In genomic region chr16:71424626-71425025, GRCh38 we compare ENCODE assay signal across 18 cellular contexts. TPM values are rescaled to one million over a fixed set of nuclear protein-coding genes. Genes with fewer than 3 reads are reported as not detected.
A peak's percentile ranks its signal among the peaks of the same experiment; 100 is the strongest.
DNase-seq lines count a peak whose midpoint lies in the region; ATAC-seq and TF ChIP-seq lines count a peak whose summit lies in the region.
"Had no signal": no experiment of that assay in that cellular context is flagged by ENCODE, and none has a peak within 500 bp of the region (broad histone marks: within the 10 kb centered on the region; RNA-seq: fewer than 3 reads in every experiment).

No MANE protein-coding gene starts in this region.

- H3K4me3 ChIP-seq in CD8-positive, alpha-beta T cell (ENCODE audit: low read depth, low read length): no peak overlapping the region
- H3K4me3 ChIP-seq in osteoblast (ENCODE audit: insufficient read depth, low read length): no peak overlapping the region
- no peak overlapping the region for H3K4me3 ChIP-seq in esophagus muscularis mucosa
- H3K4me3 ChIP-seq: BLaER1 treated with 17β-estradiol and CSF1 and Interleukin-3, amounts not matched to agents 10 nM and 100 nM had no signal

- no peaks in the 10 kb centered on the region for H3K36me3 ChIP-seq in CD8-positive, alpha-beta T cell (ENCODE audit: insufficient read depth, low read length)
- H3K36me3 ChIP-seq in osteoblast (ENCODE audit: insufficient read depth, low read length): no peaks in the 10 kb centered on the region
- H3K36me3 ChIP-seq in esophagus muscularis mucosa: no peaks in the 10 kb centered on the region
- H3K36me3 ChIP-seq: BLaER1 treated with 17β-estradiol and CSF1 and Interleukin-3, amounts not matched to agents 10 nM and 100 nM had no signal

- no peak for ATAC-seq in CD8-positive, alpha-beta T cell
- no peak for ATAC-seq in WTC11

- no peak for DNase-seq in CD8-positive, alpha-beta T cell
- DNase-seq in WTC11 (ENCODE audit: low spot score) (no peak), mesenteric fat pad (ENCODE audit: low spot score) (peak; percentile 62), osteoblast (ENCODE audit: insufficient read length, low spot score, missing footprints) (peak; percentile 60), esophagus muscularis mucosa (ENCODE audit: extremely low spot score) (no peak), HCEC 1CT (no peak)
- no peak for DNase-seq in activated CD4-positive, alpha-beta T cell treated with anti-CD3 and anti-CD28 coated beads, Interleukin-2, amount 50 U/mL, for 1 hour
- no peak for DNase-seq in stimulated activated CD4-positive, alpha-beta T cell treated with anti-CD3 and anti-CD28 coated beads, Interleukin-4, amount 100 ng/mL, for 1 hour
- DNase-seq: ACHN; Calu3; CD4-positive, CD25-positive, alpha-beta regulatory T cell; DMS 273 treated with DMSO at 0.1 percent for 48 hours; IMR-90 had no signal

- no peak overlapping the region for H3K27ac Mint-ChIP-seq in CD8-positive, alpha-beta T cell
- H3K27ac Mint-ChIP-seq in WTC11: no peak overlapping the region

- no peaks in the 10 kb centered on the region for H3K4me1 ChIP-seq in CD8-positive, alpha-beta T cell (ENCODE audit: insufficient read depth, low read length)
- H3K4me1 ChIP-seq in osteoblast (ENCODE audit: insufficient read depth, low read length) (no peaks in the 10 kb centered on the region), esophagus muscularis mucosa (peaks cover 0 to 4% (median 0%) of the 10 kb centered on the region in 4 donors)
- H3K4me1 ChIP-seq: BLaER1 treated with 17β-estradiol and CSF1 and Interleukin-3, amounts not matched to agents 10 nM and 100 nM had no signal

- intact Hi-C loops in CD8-positive, alpha-beta T cell (cut with DNase I, micrococcal nuclease): no loop called here
- intact Hi-C loops in esophagus muscularis mucosa (cut with DNase I): no loop called here

- no peak overlapping the region for H3K27ac ChIP-seq in CD8-positive, alpha-beta T cell (ENCODE audit: low read depth, low read length)
- H3K27ac ChIP-seq in osteoblast (ENCODE audit: low read depth, low read length) (no peak overlapping the region), esophagus muscularis mucosa (replicated peaks in 1 of 4) (no peak overlapping the region)
- H3K27ac ChIP-seq: BLaER1 treated with 17β-estradiol and CSF1 and Interleukin-3, amounts not matched to agents 10 nM and 100 nM had no signal

- H3K27me3 Mint-ChIP-seq in CD8-positive, alpha-beta T cell (ENCODE audit: low read depth): peaks cover 22% of the 10 kb centered on the region
- peaks cover 44% of the 10 kb centered on the region for H3K27me3 Mint-ChIP-seq in WTC11 (ENCODE audit: low read depth)

- H4K20me1 ChIP-seq in osteoblast (ENCODE audit: insufficient read depth, low read length): no peaks in the 10 kb centered on the region
- H4K20me1 ChIP-seq: BLaER1 treated with 17β-estradiol and CSF1 and Interleukin-3, amounts not matched to agents 10 nM and 100 nM had no signal

- peaks cover 18% of the 10 kb centered on the region for H3K4me1 Mint-ChIP-seq in CD8-positive, alpha-beta T cell (ENCODE audit: low read depth)
- peaks cover 16% of the 10 kb centered on the region for H3K4me1 Mint-ChIP-seq in WTC11

- TF ChIP-seq CTCF in CD8-positive, alpha-beta T cell (IDR thresholded peaks at IDR 0.05): no peak
- no peak for TF ChIP-seq CTCF in WTC11 (IDR thresholded peaks at IDR 0.05)
- no peak for TF ChIP-seq CTCF in osteoblast (IDR thresholded peaks at IDR 0.05; ENCODE audit: extremely low read depth, low read depth, low read length)
- TF ChIP-seq CTCF in esophagus muscularis mucosa (IDR thresholded peaks at IDR 0.05): no peak

- POLR2A ChIA-PET in CD8-positive, alpha-beta T cell (lab: Charles Lee): no interaction called here
- POLR2A ChIA-PET in WTC11 (lab: Charles Lee): no interaction called here

- CTCF ChIA-PET in CD8-positive, alpha-beta T cell (lab: Charles Lee): interaction anchor here (4.8 kb wide), 1 partner anchor 13 kb away, joined by 34 read pairs; no protein-coding TSS in a partner anchor
- CTCF ChIA-PET in WTC11 (lab: Charles Lee): interaction anchor here (6.4 kb wide), 1 partner anchor 12 kb away, joined by 76 read pairs; no protein-coding TSS in a partner anchor

- no peaks in the 10 kb centered on the region for H3K27me3 ChIP-seq in CD8-positive, alpha-beta T cell (ENCODE audit: insufficient read depth, low read length)
- peaks cover 22% of the 10 kb centered on the region for H3K27me3 ChIP-seq in osteoblast (ENCODE audit: insufficient read depth, low read length)
- H3K27me3 ChIP-seq in esophagus muscularis mucosa: peaks cover 0 to 64% (median 9%) of the 10 kb centered on the region in 4 donors

- H3K4me2 ChIP-seq in osteoblast (ENCODE audit: insufficient read depth, low read length): no peak overlapping the region
- H3K4me2 ChIP-seq: BLaER1 treated with 17β-estradiol and CSF1 and Interleukin-3, amounts not matched to agents 10 nM and 100 nM had no signal

- H3K9me3 Mint-ChIP-seq in CD8-positive, alpha-beta T cell: no peaks in the 10 kb centered on the region
- no peaks in the 10 kb centered on the region for H3K9me3 Mint-ChIP-seq in WTC11

- TF ChIP-seq EP300 in esophagus muscularis mucosa (IDR thresholded peaks at IDR 0.05): no peak

- H3K9me3 ChIP-seq in CD8-positive, alpha-beta T cell (ENCODE audit: low read length): no peaks in the 10 kb centered on the region
- no peaks in the 10 kb centered on the region for H3K9me3 ChIP-seq in osteoblast (ENCODE audit: low read depth, low read length)
- peaks cover 0 to 8% (median 2%) of the 10 kb centered on the region in 4 donors for H3K9me3 ChIP-seq in esophagus muscularis mucosa

- peak overlapping the region; percentile 42 for H3K4me3 Mint-ChIP-seq in CD8-positive, alpha-beta T cell
- H3K4me3 Mint-ChIP-seq in WTC11: peak overlapping the region; percentile 82

- no peak for TF ChIP-seq POLR2A in esophagus muscularis mucosa (IDR thresholded peaks at IDR 0.05; ENCODE audit: low read depth)

- H2AFZ ChIP-seq in osteoblast (ENCODE audit: low read length): no peak overlapping the region

- no peaks in the 10 kb centered on the region for H3K36me3 Mint-ChIP-seq in CD8-positive, alpha-beta T cell
- H3K36me3 Mint-ChIP-seq in WTC11: no peaks in the 10 kb centered on the region
- H3K36me3 Mint-ChIP-seq: CD4-positive, CD25-positive, alpha-beta regulatory T cell had no signal

- 78% methylated on average over 4 of the region's 6 CpGs for WGBS in esophagus muscularis mucosa

- H3K79me2 ChIP-seq in osteoblast (ENCODE audit: insufficient read depth, low read length): no peaks in the 10 kb centered on the region

TF ChIP-seq in WTC11, 78 proteins besides CTCF, POLR2A, EP300 and RAD21:
- TF ChIP-seq SP1 (CRISPR knock-in tag; conservative IDR thresholded peaks at IDR 0.05) (no peak), FOXP1 (CRISPR knock-in tag; IDR thresholded peaks at IDR 0.05; ENCODE audit: borderline replicate concordance) (no peak), NR1H2 (CRISPR knock-in tag; IDR thresholded peaks at IDR 0.05) (no peak), GABPB1 (CRISPR knock-in tag; IDR thresholded peaks at IDR 0.05) (no peak), NFATC4 (CRISPR knock-in tag; IDR thresholded peaks at IDR 0.05) (no peak), RORB (CRISPR knock-in tag; IDR thresholded peaks at IDR 0.05) (no peak), ZNF423 (CRISPR knock-in tag; IDR thresholded peaks at IDR 0.05) (no peak), ZNF232 (CRISPR knock-in tag; IDR thresholded peaks at IDR 0.05) (no peak), SOX15 (CRISPR knock-in tag; IDR thresholded peaks at IDR 0.05) (no peak), HMGA2 (CRISPR knock-in tag; IDR thresholded peaks at IDR 0.05) (no peak), MLX (CRISPR knock-in tag; IDR thresholded peaks at IDR 0.05) (no peak), EMX1 (CRISPR knock-in tag; IDR thresholded peaks at IDR 0.05) (no peak), FOXP4 (CRISPR knock-in tag; IDR thresholded peaks at IDR 0.05) (no peak), JUN (CRISPR knock-in tag; IDR thresholded peaks at IDR 0.05) (no peak)
TF ChIP-seq in WTC11: peak in this region for 0.

RNA-seq across cellular contexts. Expression of gene TLE7, which starts 17.2 kb away (rescaled TPM):
- total RNA-seq in CD8-positive, alpha-beta T cell: not detected
- 0.23 to 0.62 TPM (median 0.55 TPM) in 3 replicates for total RNA-seq in WTC11 (2021)
- not detected for total RNA-seq in mesenteric fat pad
- not detected in 2 replicates for total RNA-seq in osteoblast
- total RNA-seq in esophagus muscularis mucosa: not detected
- total RNA-seq: A172; Calu3; CD4-positive, CD25-positive, alpha-beta regulatory T cell; Daoy; H4; HT-29; IMR-90 had no signal

RNA-seq across cellular contexts. Expression of gene ZNF23, which starts 37.4 kb away (rescaled TPM):
- 1 to 10 TPM; 8.0 to 8.5 TPM for total RNA-seq in CD8-positive, alpha-beta T cell
- total RNA-seq in WTC11 (2021) (9.6 to 11.6 TPM (median 10.5 TPM) in 3 replicates), mesenteric fat pad (10.9 TPM), osteoblast (9.8 and 10.3 TPM in 2 replicates), esophagus muscularis mucosa (10 to 100 TPM in 3 of 4 donors, 1 to 10 TPM in 1; 9.4 to 12.5 (median 11.2) TPM)

Comparison
In these comparisons a context has a peak if more than half of its experiments do, and no peak if none do; other contexts are left out.
1. DNase-seq: peak in mesenteric fat pad (single experiment) and osteoblast (single experiment); none in CD8-positive, alpha-beta T cell (0 of 7), WTC11 (single experiment), esophagus muscularis mucosa (single experiment), activated CD4-positive, alpha-beta T cell treated with anti-CD3 and anti-CD28 coated beads, Interleukin-2, amount 50 U/mL, for 1 hour (single experiment), HCEC 1CT (single experiment) and stimulated activated CD4-positive, alpha-beta T cell treated with anti-CD3 and anti-CD28 coated beads, Interleukin-4, amount 100 ng/mL, for 1 hour (single experiment).